ENCODE assay signal across 1 cellular context in genomic region chr9:134067904-134068741, GRCh38.
TF ChIP-seq lines count a peak whose summit lies in the region.

BRD3 (minus strand) TSS chr9:134068026; CDS start chr9:134053477, 14,549 bp downstream.

TF ChIP-seq in HepG2, 621 proteins besides CTCF, POLR2A, EP300 and RAD21 (continued from another document and continues in another):
- TF ChIP-seq CERS6 (CRISPR knock-in tag; IDR thresholded peaks at IDR 0.05) (no peak), ZNF281 (CRISPR knock-in tag; IDR thresholded peaks at IDR 0.05; ENCODE audit: borderline replicate concordance) (no peak), ASH2L (IDR thresholded peaks at IDR 0.05; ENCODE audit: insufficient read length, low read depth, low read length) (peak; percentile 42), ZNF552 (CRISPR knock-in tag; IDR thresholded peaks at IDR 0.05; ENCODE audit: borderline replicate concordance) (no peak), ZNF446 (CRISPR knock-in tag; IDR thresholded peaks at IDR 0.05) (no peak; the same call in 1 of the 2 replicates), GZF1 (CRISPR knock-in tag; IDR thresholded peaks at IDR 0.05) (no peak), ZNF777 (CRISPR knock-in tag; IDR thresholded peaks at IDR 0.05) (peak; percentile 82), ARNT (IDR thresholded peaks at IDR 0.05) (no peak), GPN1 (CRISPR knock-in tag; IDR thresholded peaks at IDR 0.05; ENCODE audit: borderline replicate concordance) (no peak), SMARCC2 (IDR thresholded peaks at IDR 0.05) (no peak), HIVEP1 (CRISPR knock-in tag; IDR thresholded peaks at IDR 0.05) (no peak), KAT2B (IDR thresholded peaks at IDR 0.05; ENCODE audit: borderline replicate concordance, low read depth, low read length) (no peak), ZFY (CRISPR knock-in tag; IDR thresholded peaks at IDR 0.05) (peak; percentile 66), SOX5 (CRISPR knock-in tag; IDR thresholded peaks at IDR 0.05; ENCODE audit: borderline replicate concordance) (no peak), ZNF792 (CRISPR knock-in tag; IDR thresholded peaks at IDR 0.05) (no peak), ZNF180 (CRISPR knock-in tag; IDR thresholded peaks at IDR 0.05; ENCODE audit: borderline replicate concordance, low read depth) (no peak), RNF2 (conservative IDR thresholded peaks at IDR 0.05; ENCODE audit: low read depth) (0 out of 2 replicates have a peak, but pooled peaks have one; percentile 30), POLR2AphosphoS5 (IDR thresholded peaks at IDR 0.05; ENCODE audit: low read depth, low read length) (peak; percentile 54), ZNF318 (CRISPR knock-in tag; IDR thresholded peaks at IDR 0.05) (no peak), ZFP90 (CRISPR knock-in tag; IDR thresholded peaks at IDR 0.05; ENCODE audit: borderline replicate concordance) (no peak), HDAC1 (CRISPR knock-in tag; IDR thresholded peaks at IDR 0.05) (0 out of 2 replicates have a peak, but pooled peaks have one; percentile 21), IKZF1 (IDR thresholded peaks at IDR 0.05) (no peak), HNRNPLL (IDR thresholded peaks at IDR 0.05; ENCODE audit: low read depth, low read length, poor library complexity, severe bottlenecking) (peak; percentile 11), ZNF441 (CRISPR knock-in tag; IDR thresholded peaks at IDR 0.05; ENCODE audit: borderline replicate concordance) (no peak), ESRRA (CRISPR knock-in tag; IDR thresholded peaks at IDR 0.05; ENCODE audit: low read depth) (no peak), ZNF761 (CRISPR knock-in tag; conservative IDR thresholded peaks at IDR 0.05) (no peak)
- TF ChIP-seq, protein P1, sequence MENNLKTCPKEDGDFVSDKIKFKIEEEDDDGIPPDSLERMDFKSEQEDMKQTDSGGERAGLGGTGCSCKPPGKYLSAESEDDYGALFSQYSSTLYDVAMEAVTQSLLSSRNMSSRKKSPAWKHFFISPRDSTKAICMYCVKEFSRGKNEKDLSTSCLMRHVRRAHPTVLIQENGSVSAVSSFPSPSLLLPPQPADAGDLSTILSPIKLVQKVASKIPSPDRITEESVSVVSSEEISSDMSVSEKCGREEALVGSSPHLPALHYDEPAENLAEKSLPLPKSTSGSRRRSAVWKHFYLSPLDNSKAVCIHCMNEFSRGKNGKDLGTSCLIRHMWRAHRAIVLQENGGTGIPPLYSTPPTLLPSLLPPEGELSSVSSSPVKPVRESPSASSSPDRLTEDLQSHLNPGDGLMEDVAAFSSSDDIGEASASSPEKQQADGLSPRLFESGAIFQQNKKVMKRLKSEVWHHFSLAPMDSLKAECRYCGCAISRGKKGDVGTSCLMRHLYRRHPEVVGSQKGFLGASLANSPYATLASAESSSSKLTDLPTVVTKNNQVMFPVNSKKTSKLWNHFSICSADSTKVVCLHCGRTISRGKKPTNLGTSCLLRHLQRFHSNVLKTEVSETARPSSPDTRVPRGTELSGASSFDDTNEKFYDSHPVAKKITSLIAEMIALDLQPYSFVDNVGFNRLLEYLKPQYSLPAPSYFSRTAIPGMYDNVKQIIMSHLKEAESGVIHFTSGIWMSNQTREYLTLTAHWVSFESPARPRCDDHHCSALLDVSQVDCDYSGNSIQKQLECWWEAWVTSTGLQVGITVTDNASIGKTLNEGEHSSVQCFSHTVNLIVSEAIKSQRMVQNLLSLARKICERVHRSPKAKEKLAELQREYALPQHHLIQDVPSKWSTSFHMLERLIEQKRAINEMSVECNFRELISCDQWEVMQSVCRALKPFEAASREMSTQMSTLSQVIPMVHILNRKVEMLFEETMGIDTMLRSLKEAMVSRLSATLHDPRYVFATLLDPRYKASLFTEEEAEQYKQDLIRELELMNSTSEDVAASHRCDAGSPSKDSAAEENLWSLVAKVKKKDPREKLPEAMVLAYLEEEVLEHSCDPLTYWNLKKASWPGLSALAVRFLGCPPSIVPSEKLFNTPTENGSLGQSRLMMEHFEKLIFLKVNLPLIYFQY (CRISPR knock-in tag; IDR thresholded peaks at IDR 0.05; ENCODE audit: borderline replicate concordance) = no peak
- TF ChIP-seq, protein P2, sequence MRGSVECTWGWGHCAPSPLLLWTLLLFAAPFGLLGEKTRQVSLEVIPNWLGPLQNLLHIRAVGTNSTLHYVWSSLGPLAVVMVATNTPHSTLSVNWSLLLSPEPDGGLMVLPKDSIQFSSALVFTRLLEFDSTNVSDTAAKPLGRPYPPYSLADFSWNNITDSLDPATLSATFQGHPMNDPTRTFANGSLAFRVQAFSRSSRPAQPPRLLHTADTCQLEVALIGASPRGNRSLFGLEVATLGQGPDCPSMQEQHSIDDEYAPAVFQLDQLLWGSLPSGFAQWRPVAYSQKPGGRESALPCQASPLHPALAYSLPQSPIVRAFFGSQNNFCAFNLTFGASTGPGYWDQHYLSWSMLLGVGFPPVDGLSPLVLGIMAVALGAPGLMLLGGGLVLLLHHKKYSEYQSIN (CRISPR knock-in tag; IDR thresholded peaks at IDR 0.05; ENCODE audit: borderline replicate concordance) = no peak
- TF ChIP-seq, protein P3, sequence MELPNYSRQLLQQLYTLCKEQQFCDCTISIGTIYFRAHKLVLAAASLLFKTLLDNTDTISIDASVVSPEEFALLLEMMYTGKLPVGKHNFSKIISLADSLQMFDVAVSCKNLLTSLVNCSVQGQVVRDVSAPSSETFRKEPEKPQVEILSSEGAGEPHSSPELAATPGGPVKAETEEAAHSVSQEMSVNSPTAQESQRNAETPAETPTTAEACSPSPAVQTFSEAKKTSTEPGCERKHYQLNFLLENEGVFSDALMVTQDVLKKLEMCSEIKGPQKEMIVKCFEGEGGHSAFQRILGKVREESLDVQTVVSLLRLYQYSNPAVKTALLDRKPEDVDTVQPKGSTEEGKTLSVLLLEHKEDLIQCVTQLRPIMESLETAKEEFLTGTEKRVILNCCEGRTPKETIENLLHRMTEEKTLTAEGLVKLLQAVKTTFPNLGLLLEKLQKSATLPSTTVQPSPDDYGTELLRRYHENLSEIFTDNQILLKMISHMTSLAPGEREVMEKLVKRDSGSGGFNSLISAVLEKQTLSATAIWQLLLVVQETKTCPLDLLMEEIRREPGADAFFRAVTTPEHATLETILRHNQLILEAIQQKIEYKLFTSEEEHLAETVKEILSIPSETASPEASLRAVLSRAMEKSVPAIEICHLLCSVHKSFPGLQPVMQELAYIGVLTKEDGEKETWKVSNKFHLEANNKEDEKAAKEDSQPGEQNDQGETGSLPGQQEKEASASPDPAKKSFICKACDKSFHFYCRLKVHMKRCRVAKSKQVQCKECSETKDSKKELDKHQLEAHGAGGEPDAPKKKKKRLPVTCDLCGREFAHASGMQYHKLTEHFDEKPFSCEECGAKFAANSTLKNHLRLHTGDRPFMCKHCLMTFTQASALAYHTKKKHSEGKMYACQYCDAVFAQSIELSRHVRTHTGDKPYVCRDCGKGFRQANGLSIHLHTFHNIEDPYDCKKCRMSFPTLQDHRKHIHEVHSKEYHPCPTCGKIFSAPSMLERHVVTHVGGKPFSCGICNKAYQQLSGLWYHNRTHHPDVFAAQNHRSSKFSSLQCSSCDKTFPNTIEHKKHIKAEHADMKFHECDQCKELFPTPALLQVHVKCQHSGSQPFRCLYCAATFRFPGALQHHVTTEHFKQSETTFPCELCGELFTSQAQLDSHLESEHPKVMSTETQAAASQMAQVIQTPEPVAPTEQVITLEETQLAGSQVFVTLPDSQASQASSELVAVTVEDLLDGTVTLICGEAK (IDR thresholded peaks at IDR 0.05) = no peak
- TF ChIP-seq, protein P3 (CRISPR knock-in tag; IDR thresholded peaks at IDR 0.05) = no peak
